Comparison of ENCODE assay signal across 8 cellular contexts in the genomic region with DNA sequence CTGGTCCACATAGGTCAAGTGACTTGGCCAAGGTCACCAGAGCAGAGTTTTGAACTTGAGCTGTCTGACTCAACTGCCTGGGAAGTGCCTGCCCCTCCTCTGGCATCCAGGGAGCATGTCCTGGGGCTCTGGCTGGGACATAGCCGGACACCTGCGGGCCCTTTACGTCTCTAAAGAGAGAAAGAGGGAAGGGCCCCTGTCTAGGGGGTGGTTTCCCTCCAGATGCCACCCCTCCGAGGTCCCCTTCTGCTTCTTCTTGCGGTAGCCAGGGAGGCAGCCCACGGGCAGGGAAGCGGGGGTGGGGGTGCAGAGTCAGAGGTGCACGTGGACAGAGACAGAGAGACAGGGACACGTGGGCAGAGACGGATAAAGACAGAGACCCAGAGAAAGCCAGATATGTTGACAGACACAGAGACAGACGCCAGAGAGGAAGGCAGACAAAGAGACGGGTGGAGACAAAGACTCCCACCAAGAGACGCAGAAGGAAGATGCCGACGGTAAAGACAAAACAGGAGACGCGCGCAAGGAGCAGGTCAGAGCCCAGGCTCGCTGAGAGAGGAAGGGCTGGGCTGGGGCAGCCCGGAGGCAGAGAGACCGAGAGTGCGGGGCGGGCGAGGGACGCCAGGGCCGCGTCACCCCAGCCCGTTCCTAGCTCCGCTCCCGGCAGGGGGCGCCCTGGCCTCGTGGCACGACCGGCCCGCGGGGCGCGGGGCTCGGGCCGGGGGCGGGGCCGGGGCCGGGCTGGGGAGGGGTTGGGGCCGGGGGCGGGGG. TPM values are rescaled to one million over a fixed set of nuclear protein-coding genes. Genes with fewer than 3 reads are reported as not detected.
DNase-seq lines count a peak whose midpoint lies in the region; ATAC-seq and TF ChIP-seq lines count a peak whose summit lies in the region.

No MANE protein-coding gene starts in this region.

- H3K4me3 ChIP-seq in NB4 (ENCODE audit: low read depth, low read length) (no peak overlapping the region), dorsolateral prefrontal cortex (peak overlapping the region in 48 of 59 donors; percentile 18 to 62 (median 45))

- TF ChIP-seq POLR2A in NB4 (IDR thresholded peaks at IDR 0.05; ENCODE audit: extremely low read depth, insufficient read length): no peak

- ATAC-seq in activated CD4-positive, alpha-beta T cell treated with anti-CD3 and anti-CD28 coated beads for 36 hours: peak; percentile 97
- no peak for ATAC-seq in GM18511 (IDR thresholded peaks at IDR 0.05; ENCODE audit: unreplicated experiment)
- no peak for ATAC-seq in HG03039 (IDR thresholded peaks at IDR 0.05; ENCODE audit: unreplicated experiment)

- peak; percentile 66 for DNase-seq in ELR (ENCODE audit: low read depth)
- DNase-seq in NB4 (ENCODE audit: low read depth): peak; percentile 63
- DNase-seq in activated CD4-positive, alpha-beta T cell treated with anti-CD3 and anti-CD28 coated beads for 36 hours: peak; percentile 86
- peak in 5 of 10 donors; percentile 22 to 69 (median 34) for DNase-seq in dorsolateral prefrontal cortex
- DNase-seq in lung microvascular endothelial cell (ENCODE audit: low read depth in 2 of 2): peak; percentile 17 to 57
- DNase-seq in stimulated activated CD8-positive, alpha-beta memory T cell treated with anti-CD3 and anti-CD28 coated beads, Interleukin-15, amount 100 ng/mL, for 1 hour (ENCODE audit: low read depth): peak; percentile 12

- peak overlapping the region in 5 of 59 donors; percentile 6 to 32 (median 23) for H3K27ac ChIP-seq in dorsolateral prefrontal cortex

- intact Hi-C loops in activated CD4-positive, alpha-beta T cell treated with anti-CD3 and anti-CD28 coated beads for 36 hours (cut with DNase I, micrococcal nuclease): loop anchor here (1.0 to 10.0 kb wide), 5 partner anchors 87 to 456 kb away; no protein-coding TSS in a partner anchor
- intact Hi-C loops in dorsolateral prefrontal cortex (cut with DNase I): loop anchor here in 1 of 2 donors (2.0 kb wide), 1 partner anchor 148 kb away; no protein-coding TSS in a partner anchor

- H3K36me3 Mint-ChIP-seq in activated CD4-positive, alpha-beta T cell treated with anti-CD3 and anti-CD28 coated beads for 36 hours (ENCODE audit: low read depth): no peaks in the 10 kb centered on the region

- peak overlapping the region; percentile 25 for H3K4me3 Mint-ChIP-seq in activated CD4-positive, alpha-beta T cell treated with anti-CD3 and anti-CD28 coated beads for 36 hours

- H3K27ac Mint-ChIP-seq in activated CD4-positive, alpha-beta T cell treated with anti-CD3 and anti-CD28 coated beads for 36 hours: no peak overlapping the region

- peak; percentile 28 for TF ChIP-seq CTCF in NB4 (IDR thresholded peaks at IDR 0.05; ENCODE audit: low read depth, low read length)
- peak in 55 of 56 donors; percentile 24 to 77 (median 58) for TF ChIP-seq CTCF in dorsolateral prefrontal cortex (IDR thresholded peaks at IDR 0.05 in 54 of 56, conservative IDR thresholded peaks at IDR 0.05 in 2 of 56; ENCODE audit: low read depth in 1 of 56, partially characterized antibody in 56 of 56)

- peaks cover 38% of the 10 kb centered on the region for H3K27me3 Mint-ChIP-seq in activated CD4-positive, alpha-beta T cell treated with anti-CD3 and anti-CD28 coated beads for 36 hours

- no peaks in the 10 kb centered on the region for H3K9me3 Mint-ChIP-seq in activated CD4-positive, alpha-beta T cell treated with anti-CD3 and anti-CD28 coated beads for 36 hours (ENCODE audit: low read depth)

- peaks cover 4% of the 10 kb centered on the region for H3K4me1 Mint-ChIP-seq in activated CD4-positive, alpha-beta T cell treated with anti-CD3 and anti-CD28 coated beads for 36 hours

- POLR2A ChIA-PET in activated CD4-positive, alpha-beta T cell treated with anti-CD3 and anti-CD28 coated beads for 36 hours (lab: Charles Lee): no interaction called here

- CTCF ChIA-PET in activated CD4-positive, alpha-beta T cell treated with anti-CD3 and anti-CD28 coated beads for 36 hours (lab: Charles Lee): interaction anchor here (0.7 to 1.4 kb wide), 4 partner anchors 8 to 149 kb away, joined by 3 to 6 read pairs (median 3); no protein-coding TSS in a partner anchor

- H3K27me3 ChIP-seq in dorsolateral prefrontal cortex: peaks cover 0 to 20% (median 7%) of the 10 kb centered on the region in 45 donors

RNA-seq across cellular contexts. Expression of gene ALPL, which starts 0.5 kb away (rescaled TPM):
- not detected for total RNA-seq in activated CD4-positive, alpha-beta T cell treated with anti-CD3 and anti-CD28 coated beads for 36 hours
- total RNA-seq in dorsolateral prefrontal cortex (10 to 100 TPM in 87 of 120 experiments, 1 to 10 TPM in 33; 3.9 to 39.4 (median 12.7) TPM), lung microvascular endothelial cell (0.22 TPM in 1 of 2 replicates, not detected in the other)
